ENCODE assay signal across 1 cellular context in genomic region chr22:19730141-19730661, GRCh38.
TF ChIP-seq lines count a peak whose summit lies in the region.

No MANE protein-coding gene starts in this region.

TF ChIP-seq in K562, 482 proteins besides CTCF, POLR2A, EP300 and RAD21 (continued from another document):
- no peak for TF ChIP-seq CHD7 (IDR thresholded peaks at IDR 0.05; ENCODE audit: low read depth, low read length)
- TF ChIP-seq, protein P1, sequence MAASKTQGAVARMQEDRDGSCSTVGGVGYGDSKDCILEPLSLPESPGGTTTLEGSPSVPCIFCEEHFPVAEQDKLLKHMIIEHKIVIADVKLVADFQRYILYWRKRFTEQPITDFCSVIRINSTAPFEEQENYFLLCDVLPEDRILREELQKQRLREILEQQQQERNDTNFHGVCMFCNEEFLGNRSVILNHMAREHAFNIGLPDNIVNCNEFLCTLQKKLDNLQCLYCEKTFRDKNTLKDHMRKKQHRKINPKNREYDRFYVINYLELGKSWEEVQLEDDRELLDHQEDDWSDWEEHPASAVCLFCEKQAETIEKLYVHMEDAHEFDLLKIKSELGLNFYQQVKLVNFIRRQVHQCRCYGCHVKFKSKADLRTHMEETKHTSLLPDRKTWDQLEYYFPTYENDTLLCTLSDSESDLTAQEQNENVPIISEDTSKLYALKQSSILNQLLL (CRISPR knock-in tag; IDR thresholded peaks at IDR 0.05; ENCODE audit: borderline replicate concordance): no peak
- TF ChIP-seq ZKSCAN8 (CRISPR knock-in tag; IDR thresholded peaks at IDR 0.05): no peak
- TF ChIP-seq SAP30 (IDR thresholded peaks at IDR 0.05; ENCODE audit: borderline replicate concordance, insufficient read depth, low read depth, low read length, poor library complexity, severe bottlenecking): no peak
- TF ChIP-seq TCF15 (CRISPR knock-in tag; IDR thresholded peaks at IDR 0.05): no peak
- no peak for TF ChIP-seq TRIM24 (IDR thresholded peaks at IDR 0.05)
- no peak for TF ChIP-seq NUFIP1 (IDR thresholded peaks at IDR 0.05; ENCODE audit: partially characterized antibody)
- TF ChIP-seq CBX3 (IDR thresholded peaks at IDR 0.05; ENCODE audit: borderline replicate concordance in 1 of 2, low read length in 2 of 2): no peak
- TF ChIP-seq, protein P2, sequence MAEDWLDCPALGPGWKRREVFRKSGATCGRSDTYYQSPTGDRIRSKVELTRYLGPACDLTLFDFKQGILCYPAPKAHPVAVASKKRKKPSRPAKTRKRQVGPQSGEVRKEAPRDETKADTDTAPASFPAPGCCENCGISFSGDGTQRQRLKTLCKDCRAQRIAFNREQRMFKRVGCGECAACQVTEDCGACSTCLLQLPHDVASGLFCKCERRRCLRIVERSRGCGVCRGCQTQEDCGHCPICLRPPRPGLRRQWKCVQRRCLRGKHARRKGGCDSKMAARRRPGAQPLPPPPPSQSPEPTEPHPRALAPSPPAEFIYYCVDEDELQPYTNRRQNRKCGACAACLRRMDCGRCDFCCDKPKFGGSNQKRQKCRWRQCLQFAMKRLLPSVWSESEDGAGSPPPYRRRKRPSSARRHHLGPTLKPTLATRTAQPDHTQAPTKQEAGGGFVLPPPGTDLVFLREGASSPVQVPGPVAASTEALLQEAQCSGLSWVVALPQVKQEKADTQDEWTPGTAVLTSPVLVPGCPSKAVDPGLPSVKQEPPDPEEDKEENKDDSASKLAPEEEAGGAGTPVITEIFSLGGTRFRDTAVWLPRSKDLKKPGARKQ (CRISPR knock-in tag; IDR thresholded peaks at IDR 0.05): no peak
- no peak for TF ChIP-seq FOXA1 (IDR thresholded peaks at IDR 0.05; ENCODE audit: borderline replicate concordance)
- TF ChIP-seq SRF (CRISPR knock-in tag; IDR thresholded peaks at IDR 0.05): 0 out of 4 replicates have a peak, but pooled peaks of 1 of the 2 experiments have one; percentile 3
- no peak for TF ChIP-seq NCOA6 (IDR thresholded peaks at IDR 0.05)
- no peak for TF ChIP-seq SMAD2 (IDR thresholded peaks at IDR 0.05; ENCODE audit: low read depth, low read length)
- no peak for TF ChIP-seq MYC (IDR thresholded peaks at IDR 0.05; ENCODE audit: low read depth, low read length)
- TF ChIP-seq MYC (CRISPR knock-in tag; IDR thresholded peaks at IDR 0.05; ENCODE audit: borderline replicate concordance, low read depth): no peak
- TF ChIP-seq RCOR1 (IDR thresholded peaks at IDR 0.05; ENCODE audit: borderline replicate concordance in 1 of 2, low read depth in 2 of 2, low read length in 2 of 2): no peak
- TF ChIP-seq DPF2 (IDR thresholded peaks at IDR 0.05): no peak
- TF ChIP-seq TEAD2 (tag; IDR thresholded peaks at IDR 0.05): no peak
- no peak for TF ChIP-seq CCAR2 (IDR thresholded peaks at IDR 0.05; ENCODE audit: low read depth, low read length)
- no peak for TF ChIP-seq C11orf30 (IDR thresholded peaks at IDR 0.05; ENCODE audit: low read depth)
- no peak for TF ChIP-seq PTBP1 (IDR thresholded peaks at IDR 0.05; ENCODE audit: low read depth, low read length)
- TF ChIP-seq TSC22D4 (tag; IDR thresholded peaks at IDR 0.05): peak; percentile 65; the same call in 1 of the 2 replicates
TF ChIP-seq in K562: peak in this region for 10.
